In genomic region chr4:6269400-6269650, GRCh38 we compare ENCODE assay signal across 8 cellular contexts. TPM values are rescaled to one million over a fixed set of nuclear protein-coding genes. Genes with fewer than 3 reads are reported as not detected.
DNase-seq lines count a peak whose midpoint lies in the region; ATAC-seq and TF ChIP-seq lines count a peak whose summit lies in the region.

No MANE protein-coding gene starts in this region.

- H3K9me3 ChIP-seq in CD4-positive, alpha-beta T cell (ENCODE audit: control insufficient read depth, low read length), result no peaks in the 10 kb centered on the region

- H3K4me3 Mint-ChIP-seq in CD4-positive, alpha-beta T cell, result peak overlapping the region; percentile 92
- H3K4me3 Mint-ChIP-seq in natural killer cell treated with Interleukin-12 subunit alpha and Interleukin-12 subunit beta and Interleukin-15 and Interleukin-18, amount 100 ng/mL, for 72 hours, result peak overlapping the region; percentile 74

- CTCF ChIA-PET in CD4-positive, alpha-beta T cell (lab: Charles Lee), result interaction anchor here (1.8 kb wide), 1 partner anchor 18 kb away, joined by 6 read pairs; no protein-coding TSS in a partner anchor

- TF ChIP-seq POLR2A in lower leg skin (IDR thresholded peaks at IDR 0.05), result no peak

- TF ChIP-seq CTCF in CD4-positive, alpha-beta T cell (IDR thresholded peaks at IDR 0.05), result no peak
- TF ChIP-seq CTCF in lower leg skin (IDR thresholded peaks at IDR 0.05), result no peak

- H3K27me3 ChIP-seq in CD4-positive, alpha-beta T cell (ENCODE audit: control insufficient read depth, insufficient read depth, low read length), result no peaks in the 10 kb centered on the region

- H3K27ac ChIP-seq in CD4-positive, alpha-beta T cell (ENCODE audit: low read depth, low read length), result no peak overlapping the region
- peak overlapping the region; percentile 82 for H3K27ac ChIP-seq in caudate nucleus (ENCODE audit: low read depth, low read length)

- POLR2A ChIA-PET in CD4-positive, alpha-beta T cell (lab: Charles Lee), result interaction anchor here (0.7 to 1.6 kb wide), 3 partner anchors 69 to 305 kb away, joined by 3 to 6 read pairs (median 3); partner anchors contain the start of genes JAKMIP1 and MAN2B2

- no peak for DNase-seq in CD4-positive, alpha-beta T cell
- no peak for DNase-seq in caudate nucleus (lab: John Stamatoyannopoulos, UW)
- DNase-seq in natural killer cell treated with Interleukin-12 subunit alpha and Interleukin-12 subunit beta and Interleukin-15 and Interleukin-18, amount 100 ng/mL, for 72 hours (ENCODE audit: low spot score), result no peak
- no peak for DNase-seq in lower leg skin (ENCODE audit: low spot score in 2 of 2)
- no peak for DNase-seq in SHP77 treated with DMSO at 0.1 percent for 48 hours (lab: John Stamatoyannopoulos, UW)
- no peak for DNase-seq in NCI-H1694 treated with DMSO at 0.1 percent for 48 hours (lab: John Stamatoyannopoulos, UW)

- intact Hi-C loops in CD4-positive, alpha-beta T cell (cut with DNase I, micrococcal nuclease), result loop anchor here in 1 of 2 experiments (2.0 to 10.0 kb wide), 2 partner anchors 305 to 375 kb away; partner anchors contain the start of genes MAN2B2 and MRFAP1
- intact Hi-C loops in lower leg skin (cut with DNase I; ENCODE audit: low total_unique reads), result no loop called here

- no peak for ATAC-seq in CD4-positive, alpha-beta T cell (ENCODE audit: poor library complexity)
- ATAC-seq in HG03066 (IDR thresholded peaks at IDR 0.05; ENCODE audit: low read depth, unreplicated experiment) (peak; percentile 5), HG02571 (IDR thresholded peaks at IDR 0.05; ENCODE audit: unreplicated experiment) (no peak)
- ATAC-seq in natural killer cell treated with Interleukin-12 subunit alpha and Interleukin-12 subunit beta and Interleukin-15 and Interleukin-18, amount 100 ng/mL, for 72 hours, result no peak

- WGBS in lower leg skin, 2 donors, result 1 to 3% methylated on average over 15 to 16 of the region's 24 CpGs

- H3K4me3 ChIP-seq in lower leg skin (ENCODE audit: low read depth, poor library complexity, severe bottlenecking), result no peak overlapping the region

- no peaks in the 10 kb centered on the region for H3K27me3 Mint-ChIP-seq in CD4-positive, alpha-beta T cell
- H3K27me3 Mint-ChIP-seq in natural killer cell treated with Interleukin-12 subunit alpha and Interleukin-12 subunit beta and Interleukin-15 and Interleukin-18, amount 100 ng/mL, for 72 hours, result peaks cover 17 to 19% of the 10 kb centered on the region in 2 donors

- H3K9me3 Mint-ChIP-seq in CD4-positive, alpha-beta T cell, result no peaks in the 10 kb centered on the region
- no peaks in the 10 kb centered on the region for H3K9me3 Mint-ChIP-seq in natural killer cell treated with Interleukin-12 subunit alpha and Interleukin-12 subunit beta and Interleukin-15 and Interleukin-18, amount 100 ng/mL, for 72 hours

- no peak overlapping the region for H3K27ac Mint-ChIP-seq in CD4-positive, alpha-beta T cell
- H3K27ac Mint-ChIP-seq in natural killer cell treated with Interleukin-12 subunit alpha and Interleukin-12 subunit beta and Interleukin-15 and Interleukin-18, amount 100 ng/mL, for 72 hours, result no peak overlapping the region

- peaks cover 16% of the 10 kb centered on the region for H3K4me1 Mint-ChIP-seq in CD4-positive, alpha-beta T cell (ENCODE audit: low read depth)
- peaks cover 23% of the 10 kb centered on the region in 2 donors for H3K4me1 Mint-ChIP-seq in natural killer cell treated with Interleukin-12 subunit alpha and Interleukin-12 subunit beta and Interleukin-15 and Interleukin-18, amount 100 ng/mL, for 72 hours (ENCODE audit: low read depth in 2 of 2)

- no peaks in the 10 kb centered on the region for H3K36me3 Mint-ChIP-seq in CD4-positive, alpha-beta T cell (ENCODE audit: low read depth)
- H3K36me3 Mint-ChIP-seq in natural killer cell treated with Interleukin-12 subunit alpha and Interleukin-12 subunit beta and Interleukin-15 and Interleukin-18, amount 100 ng/mL, for 72 hours, result no peaks in the 10 kb centered on the region

RNA-seq across cellular contexts. Expression of gene WFS1, which starts 0.3 kb away (rescaled TPM):
- 1 to 10 TPM; 1.3 to 1.7 TPM for total RNA-seq in CD4-positive, alpha-beta T cell
- 1 to 10 TPM; 3.1 to 7.4 TPM for total RNA-seq in natural killer cell treated with Interleukin-12 subunit alpha and Interleukin-12 subunit beta and Interleukin-15 and Interleukin-18, amount 100 ng/mL, for 72 hours
- 10 to 100 TPM; 39.4 to 48.6 (median 45.1) TPM for total RNA-seq in lower leg skin

Comparison
In these comparisons a context has a peak if more than half of its experiments do, and no peak if none do; other contexts are left out.
1. RNA of gene WFS1, which starts 0.3 kb away (total RNA-seq): 39.4 to 48.6 TPM in lower leg skin; 3.1 to 7.4 TPM in natural killer cell treated with Interleukin-12 subunit alpha and Interleukin-12 subunit beta and Interleukin-15 and Interleukin-18, amount 100 ng/mL, for 72 hours and 1.3 to 1.7 TPM in CD4-positive, alpha-beta T cell; every median in the first group is over 4 times any median in the second.